Comparison of ENCODE assay signal across 1 cellular context in the genomic region with DNA sequence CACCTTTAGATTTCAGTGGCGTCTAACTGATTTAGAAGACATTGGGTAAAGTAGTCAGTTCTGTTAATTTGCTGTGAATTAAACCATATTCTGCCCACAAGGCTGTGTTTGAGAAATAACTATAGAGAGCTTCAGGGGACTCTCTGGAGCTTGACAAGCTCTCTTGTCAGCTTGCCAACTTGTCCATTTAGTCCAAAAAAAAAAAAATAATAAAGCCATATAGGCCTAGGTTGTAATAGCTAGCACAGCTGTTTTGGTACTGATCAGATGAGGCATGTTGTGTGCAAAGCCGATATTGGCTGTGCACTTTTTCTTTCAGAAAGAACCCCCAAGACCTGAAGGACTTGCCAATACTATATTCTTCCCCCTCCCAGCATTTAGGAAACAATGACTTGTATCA.
TF ChIP-seq lines count a peak whose summit lies in the region.

No MANE protein-coding gene starts in this region.

TF ChIP-seq in GM23338, 12 proteins besides CTCF, POLR2A, EP300 and RAD21 (continued from another document):
- TF ChIP-seq, protein P1, sequence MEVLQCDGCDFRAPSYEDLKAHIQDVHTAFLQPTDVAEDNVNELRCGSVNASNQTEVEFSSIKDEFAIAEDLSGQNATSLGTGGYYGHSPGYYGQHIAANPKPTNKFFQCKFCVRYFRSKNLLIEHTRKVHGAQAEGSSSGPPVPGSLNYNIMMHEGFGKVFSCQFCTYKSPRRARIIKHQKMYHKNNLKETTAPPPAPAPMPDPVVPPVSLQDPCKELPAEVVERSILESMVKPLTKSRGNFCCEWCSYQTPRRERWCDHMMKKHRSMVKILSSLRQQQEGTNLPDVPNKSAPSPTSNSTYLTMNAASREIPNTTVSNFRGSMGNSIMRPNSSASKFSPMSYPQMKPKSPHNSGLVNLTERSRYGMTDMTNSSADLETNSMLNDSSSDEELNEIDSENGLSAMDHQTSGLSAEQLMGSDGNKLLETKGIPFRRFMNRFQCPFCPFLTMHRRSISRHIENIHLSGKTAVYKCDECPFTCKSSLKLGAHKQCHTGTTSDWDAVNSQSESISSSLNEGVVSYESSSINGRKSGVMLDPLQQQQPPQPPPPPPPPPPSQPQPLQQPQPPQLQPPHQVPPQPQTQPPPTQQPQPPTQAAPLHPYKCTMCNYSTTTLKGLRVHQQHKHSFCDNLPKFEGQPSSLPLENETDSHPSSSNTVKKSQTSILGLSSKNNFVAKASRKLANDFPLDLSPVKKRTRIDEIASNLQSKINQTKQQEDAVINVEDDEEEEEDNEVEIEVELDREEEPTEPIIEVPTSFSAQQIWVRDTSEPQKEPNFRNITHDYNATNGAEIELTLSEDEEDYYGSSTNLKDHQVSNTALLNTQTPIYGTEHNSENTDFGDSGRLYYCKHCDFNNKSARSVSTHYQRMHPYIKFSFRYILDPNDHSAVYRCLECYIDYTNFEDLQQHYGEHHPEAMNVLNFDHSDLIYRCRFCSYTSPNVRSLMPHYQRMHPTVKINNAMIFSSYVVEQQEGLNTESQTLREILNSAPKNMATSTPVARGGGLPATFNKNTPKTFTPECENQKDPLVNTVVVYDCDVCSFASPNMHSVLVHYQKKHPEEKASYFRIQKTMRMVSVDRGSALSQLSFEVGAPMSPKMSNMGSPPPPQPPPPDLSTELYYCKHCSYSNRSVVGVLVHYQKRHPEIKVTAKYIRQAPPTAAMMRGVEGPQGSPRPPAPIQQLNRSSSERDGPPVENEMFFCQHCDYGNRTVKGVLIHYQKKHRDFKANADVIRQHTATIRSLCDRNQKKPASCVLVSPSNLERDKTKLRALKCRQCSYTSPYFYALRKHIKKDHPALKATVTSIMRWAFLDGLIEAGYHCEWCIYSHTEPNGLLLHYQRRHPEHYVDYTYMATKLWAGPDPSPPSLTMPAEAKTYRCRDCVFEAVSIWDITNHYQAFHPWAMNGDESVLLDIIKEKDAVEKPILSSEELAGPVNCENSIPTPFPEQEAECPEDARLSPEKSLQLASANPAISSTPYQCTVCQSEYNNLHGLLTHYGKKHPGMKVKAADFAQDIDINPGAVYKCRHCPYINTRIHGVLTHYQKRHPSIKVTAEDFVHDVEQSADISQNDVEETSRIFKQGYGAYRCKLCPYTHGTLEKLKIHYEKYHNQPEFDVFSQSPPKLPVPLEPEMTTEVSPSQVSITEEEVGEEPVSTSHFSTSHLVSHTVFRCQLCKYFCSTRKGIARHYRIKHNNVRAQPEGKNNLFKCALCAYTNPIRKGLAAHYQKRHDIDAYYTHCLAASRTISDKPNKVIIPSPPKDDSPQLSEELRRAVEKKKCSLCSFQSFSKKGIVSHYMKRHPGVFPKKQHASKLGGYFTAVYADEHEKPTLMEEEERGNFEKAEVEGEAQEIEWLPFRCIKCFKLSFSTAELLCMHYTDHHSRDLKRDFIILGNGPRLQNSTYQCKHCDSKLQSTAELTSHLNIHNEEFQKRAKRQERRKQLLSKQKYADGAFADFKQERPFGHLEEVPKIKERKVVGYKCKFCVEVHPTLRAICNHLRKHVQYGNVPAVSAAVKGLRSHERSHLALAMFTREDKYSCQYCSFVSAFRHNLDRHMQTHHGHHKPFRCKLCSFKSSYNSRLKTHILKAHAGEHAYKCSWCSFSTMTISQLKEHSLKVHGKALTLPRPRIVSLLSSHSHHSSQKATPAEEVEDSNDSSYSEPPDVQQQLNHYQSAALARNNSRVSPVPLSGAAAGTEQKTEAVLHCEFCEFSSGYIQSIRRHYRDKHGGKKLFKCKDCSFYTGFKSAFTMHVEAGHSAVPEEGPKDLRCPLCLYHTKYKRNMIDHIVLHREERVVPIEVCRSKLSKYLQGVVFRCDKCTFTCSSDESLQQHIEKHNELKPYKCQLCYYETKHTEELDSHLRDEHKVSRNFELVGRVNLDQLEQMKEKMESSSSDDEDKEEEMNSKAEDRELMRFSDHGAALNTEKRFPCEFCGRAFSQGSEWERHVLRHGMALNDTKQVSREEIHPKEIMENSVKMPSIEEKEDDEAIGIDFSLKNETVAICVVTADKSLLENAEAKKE (CRISPR knock-in tag; IDR thresholded peaks at IDR 0.05): no peak
- TF ChIP-seq, protein P2, sequence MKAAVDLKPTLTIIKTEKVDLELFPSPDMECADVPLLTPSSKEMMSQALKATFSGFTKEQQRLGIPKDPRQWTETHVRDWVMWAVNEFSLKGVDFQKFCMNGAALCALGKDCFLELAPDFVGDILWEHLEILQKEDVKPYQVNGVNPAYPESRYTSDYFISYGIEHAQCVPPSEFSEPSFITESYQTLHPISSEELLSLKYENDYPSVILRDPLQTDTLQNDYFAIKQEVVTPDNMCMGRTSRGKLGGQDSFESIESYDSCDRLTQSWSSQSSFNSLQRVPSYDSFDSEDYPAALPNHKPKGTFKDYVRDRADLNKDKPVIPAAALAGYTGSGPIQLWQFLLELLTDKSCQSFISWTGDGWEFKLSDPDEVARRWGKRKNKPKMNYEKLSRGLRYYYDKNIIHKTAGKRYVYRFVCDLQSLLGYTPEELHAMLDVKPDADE (IDR thresholded peaks at IDR 0.05): no peak
- TF ChIP-seq NANOG (IDR thresholded peaks at IDR 0.05; ENCODE audit: borderline replicate concordance) (no peak), ZNF114 (CRISPR knock-in tag; IDR thresholded peaks at IDR 0.05) (no peak), EZH2 (IDR thresholded peaks at IDR 0.05; ENCODE audit: low read depth, unreplicated experiment) (no peak), CREB1 (CRISPR knock-in tag; IDR thresholded peaks at IDR 0.05; ENCODE audit: low read depth) (no peak), EZH2phosphoT487 (IDR thresholded peaks at IDR 0.05; ENCODE audit: unreplicated experiment) (no peak), STAT1 (IDR thresholded peaks at IDR 0.05; ENCODE audit: unreplicated experiment) (no peak), POLR2AphosphoS5 (IDR thresholded peaks at IDR 0.05; ENCODE audit: low read depth) (no peak)
TF ChIP-seq in GM23338: peak in this region for 0.
